ENCODE assay signal across 8 cellular contexts in genomic region chr15:72796515-72797337, GRCh38. TPM values are rescaled to one million over a fixed set of nuclear protein-coding genes. Genes with fewer than 3 reads are reported as not detected.
DNase-seq lines count a peak whose midpoint lies in the region; ATAC-seq and TF ChIP-seq lines count a peak whose summit lies in the region.

No MANE protein-coding gene starts in this region.

- TF ChIP-seq CTCF in CD14-positive monocyte (IDR thresholded peaks at IDR 0.05): peak; percentile 35

- peaks cover 2 to 6% of the 10 kb centered on the region in 2 donors for H3K36me3 Mint-ChIP-seq in CD14-positive monocyte
- H3K36me3 Mint-ChIP-seq in activated T-helper 1 cell treated with anti-CD3 and anti-CD28 coated beads, Interleukin-12 subunit alpha, Interleukin-12 subunit beta, Interleukin-2, Interleukin-4 antibody, amounts not matched to agents 30 ng/mL and 10 ng/mL and 1 ng/mL, durations not matched to agents 14 hours and 24 hours and 36 hours (ENCODE audit: low read depth): no peaks in the 10 kb centered on the region
- no peaks in the 10 kb centered on the region for H3K36me3 Mint-ChIP-seq in natural killer cell treated with Interleukin-12 subunit alpha and Interleukin-12 subunit beta and Interleukin-15 and Interleukin-18, amount 100 ng/mL, for 72 hours

- peak overlapping the region in 2 of 7 donors; percentile 38 to 66 for H3K27ac Mint-ChIP-seq in CD14-positive monocyte
- H3K27ac Mint-ChIP-seq in activated T-helper 1 cell treated with anti-CD3 and anti-CD28 coated beads, Interleukin-12 subunit alpha, Interleukin-12 subunit beta, Interleukin-2, Interleukin-4 antibody, amounts not matched to agents 30 ng/mL and 10 ng/mL and 1 ng/mL, durations not matched to agents 14 hours and 24 hours and 36 hours: peak overlapping the region; percentile 65
- peak overlapping the region in 1 of 2 donors; percentile 50 for H3K27ac Mint-ChIP-seq in natural killer cell treated with Interleukin-12 subunit alpha and Interleukin-12 subunit beta and Interleukin-15 and Interleukin-18, amount 100 ng/mL, for 72 hours

- DNase-seq in CD14-positive monocyte (ENCODE audit: low spot score) (no peak), NCI-H526 treated with DMSO at 0.1 percent for 48 hours (lab: John Stamatoyannopoulos, UW) (peak; percentile 13), fibroblast of the conjunctiva (ENCODE audit: low read depth) (peak; percentile 14), middle frontal gyrus (ENCODE audit: extremely low spot score, low spot score) (no peak)
- DNase-seq in activated T-helper 1 cell treated with anti-CD3 and anti-CD28 coated beads, Interleukin-12 subunit alpha, Interleukin-12 subunit beta, Interleukin-2, Interleukin-4 antibody, amounts not matched to agents 30 ng/mL and 10 ng/mL and 1 ng/mL, durations not matched to agents 14 hours and 24 hours and 36 hours (ENCODE audit: low spot score): peak; percentile 16
- DNase-seq in natural killer cell treated with Interleukin-12 subunit alpha and Interleukin-12 subunit beta and Interleukin-15 and Interleukin-18, amount 100 ng/mL, for 72 hours (ENCODE audit: low spot score): no peak

- peaks cover 12% of the 10 kb centered on the region for H3K4me1 Mint-ChIP-seq in CD14-positive monocyte
- peaks cover 11% of the 10 kb centered on the region for H3K4me1 Mint-ChIP-seq in activated T-helper 1 cell treated with anti-CD3 and anti-CD28 coated beads, Interleukin-12 subunit alpha, Interleukin-12 subunit beta, Interleukin-2, Interleukin-4 antibody, amounts not matched to agents 30 ng/mL and 10 ng/mL and 1 ng/mL, durations not matched to agents 14 hours and 24 hours and 36 hours (ENCODE audit: low read depth)
- peaks cover 4 to 9% of the 10 kb centered on the region in 2 donors for H3K4me1 Mint-ChIP-seq in natural killer cell treated with Interleukin-12 subunit alpha and Interleukin-12 subunit beta and Interleukin-15 and Interleukin-18, amount 100 ng/mL, for 72 hours (ENCODE audit: low read depth in 2 of 2)

- H3K4me3 Mint-ChIP-seq in CD14-positive monocyte: peak overlapping the region; percentile 74 to 93
- peak overlapping the region; percentile 85 for H3K4me3 Mint-ChIP-seq in activated T-helper 1 cell treated with anti-CD3 and anti-CD28 coated beads, Interleukin-12 subunit alpha, Interleukin-12 subunit beta, Interleukin-2, Interleukin-4 antibody, amounts not matched to agents 30 ng/mL and 10 ng/mL and 1 ng/mL, durations not matched to agents 14 hours and 24 hours and 36 hours
- H3K4me3 Mint-ChIP-seq in natural killer cell treated with Interleukin-12 subunit alpha and Interleukin-12 subunit beta and Interleukin-15 and Interleukin-18, amount 100 ng/mL, for 72 hours: peak overlapping the region; percentile 85

- H3K27me3 Mint-ChIP-seq in CD14-positive monocyte (ENCODE audit: low read depth in 3 of 3): peaks cover 40 to 76% (median 44%) of the 10 kb centered on the region in 3 donors
- H3K27me3 Mint-ChIP-seq in activated T-helper 1 cell treated with anti-CD3 and anti-CD28 coated beads, Interleukin-12 subunit alpha, Interleukin-12 subunit beta, Interleukin-2, Interleukin-4 antibody, amounts not matched to agents 30 ng/mL and 10 ng/mL and 1 ng/mL, durations not matched to agents 14 hours and 24 hours and 36 hours (ENCODE audit: insufficient read depth): peaks cover 32% of the 10 kb centered on the region
- H3K27me3 Mint-ChIP-seq in natural killer cell treated with Interleukin-12 subunit alpha and Interleukin-12 subunit beta and Interleukin-15 and Interleukin-18, amount 100 ng/mL, for 72 hours: peaks cover 21 to 26% of the 10 kb centered on the region in 2 donors

- intact Hi-C loops in CD14-positive monocyte (cut with micrococcal nuclease): loop anchor here in 1 of 2 donors (10.0 kb wide), 1 partner anchor 288 kb away; no protein-coding TSS in a partner anchor
- intact Hi-C loops in activated T-helper 1 cell treated with anti-CD3 and anti-CD28 coated beads, Interleukin-12 subunit alpha, Interleukin-12 subunit beta, Interleukin-2, Interleukin-4 antibody, amounts not matched to agents 30 ng/mL and 10 ng/mL and 1 ng/mL, durations not matched to agents 14 hours and 24 hours and 36 hours (cut with micrococcal nuclease): loop anchor here (1.0 kb wide), 1 partner anchor 11 kb away; no protein-coding TSS in a partner anchor

- H3K9me3 Mint-ChIP-seq in CD14-positive monocyte: peaks cover 0 to 6% (median 0%) of the 10 kb centered on the region in 7 donors
- H3K9me3 Mint-ChIP-seq in activated T-helper 1 cell treated with anti-CD3 and anti-CD28 coated beads, Interleukin-12 subunit alpha, Interleukin-12 subunit beta, Interleukin-2, Interleukin-4 antibody, amounts not matched to agents 30 ng/mL and 10 ng/mL and 1 ng/mL, durations not matched to agents 14 hours and 24 hours and 36 hours: no peaks in the 10 kb centered on the region
- H3K9me3 Mint-ChIP-seq in natural killer cell treated with Interleukin-12 subunit alpha and Interleukin-12 subunit beta and Interleukin-15 and Interleukin-18, amount 100 ng/mL, for 72 hours: no peaks in the 10 kb centered on the region

- ATAC-seq in GM21381 (IDR thresholded peaks at IDR 0.05; ENCODE audit: unreplicated experiment): peak; percentile 71
- ATAC-seq in natural killer cell treated with Interleukin-12 subunit alpha and Interleukin-12 subunit beta and Interleukin-15 and Interleukin-18, amount 100 ng/mL, for 72 hours: peak; percentile 91 to 93
- no peak for ATAC-seq in HG02884 (IDR thresholded peaks at IDR 0.05; ENCODE audit: unreplicated experiment)

RNA-seq across cellular contexts. Expression of gene ADPGK, which starts 13.2 kb away (rescaled TPM):
- polyA plus RNA-seq in CD14-positive monocyte: 100 to 1,000 TPM; 138 to 152 TPM
- total RNA-seq in activated T-helper 1 cell treated with anti-CD3 and anti-CD28 coated beads, Interleukin-12 subunit alpha, Interleukin-12 subunit beta, Interleukin-2, Interleukin-4 antibody, amounts not matched to agents 30 ng/mL and 10 ng/mL and 1 ng/mL, durations not matched to agents 14 hours and 24 hours and 36 hours: 94.0 and 101 TPM in 2 replicates
- total RNA-seq in natural killer cell treated with Interleukin-12 subunit alpha and Interleukin-12 subunit beta and Interleukin-15 and Interleukin-18, amount 100 ng/mL, for 72 hours: 100 to 1,000 TPM in 1 of 2 donors, 10 to 100 TPM in 1; 96.8 to 135 TPM

Comparison
In these comparisons a context has a peak if more than half of its experiments do, and no peak if none do; other contexts are left out.
1. DNase-seq: peak in NCI-H526 treated with DMSO at 0.1 percent for 48 hours (single experiment), activated T-helper 1 cell treated with anti-CD3 and anti-CD28 coated beads, Interleukin-12 subunit alpha, Interleukin-12 subunit beta, Interleukin-2, Interleukin-4 antibody, amounts not matched to agents 30 ng/mL and 10 ng/mL and 1 ng/mL, durations not matched to agents 14 hours and 24 hours and 36 hours (single experiment) and fibroblast of the conjunctiva (single experiment); none in CD14-positive monocyte (single experiment), natural killer cell treated with Interleukin-12 subunit alpha and Interleukin-12 subunit beta and Interleukin-15 and Interleukin-18, amount 100 ng/mL, for 72 hours (single experiment) and middle frontal gyrus (single experiment).
2. Peak in every context shown above with its lines, with median percentiles within 50 percentile points of each other: H3K4me3 Mint-ChIP-seq.